In genomic region chr15:31264534-31265089, GRCh38 we compare ENCODE assay signal across 12 cellular contexts.
DNase-seq lines count a peak whose midpoint lies in the region; ATAC-seq and TF ChIP-seq lines count a peak whose summit lies in the region.
"Had no signal": no experiment of that assay in that cellular context is flagged by ENCODE, and none has a peak within 500 bp of the region (broad histone marks: within the 10 kb centered on the region; RNA-seq: fewer than 3 reads in every experiment).

No MANE protein-coding gene starts in this region.

- H3K9me3 Mint-ChIP-seq in activated CD4-positive, alpha-beta T cell treated with anti-CD3 and anti-CD28 coated beads for 36 hours (ENCODE audit: low read depth): no peaks in the 10 kb centered on the region
- H3K9me3 Mint-ChIP-seq in activated B cell treated with CpG ODN at 0.5 μM for 24 hours (no peaks in the 10 kb centered on the region), immature natural killer cell (no peaks in the 10 kb centered on the region)
- no peaks in the 10 kb centered on the region for H3K9me3 Mint-ChIP-seq in stimulated activated memory B cell treated with anti-CD40 and anti-IgM and Interleukin-4, amounts not matched to agents 10 μg/mL and 1 μg/mL and 100 μg/mL, for 72 hours
- H3K9me3 Mint-ChIP-seq: neural crest cell had no signal

- no peak for TF ChIP-seq CTCF in activated B cell treated with CpG ODN at 0.5 μM for 24 hours (IDR thresholded peaks at IDR 0.05)

- no peak overlapping the region for H3K4me3 Mint-ChIP-seq in activated CD4-positive, alpha-beta T cell treated with anti-CD3 and anti-CD28 coated beads for 36 hours
- H3K4me3 Mint-ChIP-seq in activated B cell treated with CpG ODN at 0.5 μM for 24 hours (peak overlapping the region; percentile 44), immature natural killer cell (peak overlapping the region; percentile 44 to 78 (median 69))
- peak overlapping the region; percentile 47 for H3K4me3 Mint-ChIP-seq in stimulated activated memory B cell treated with anti-CD40 and anti-IgM and Interleukin-4, amounts not matched to agents 10 μg/mL and 1 μg/mL and 100 μg/mL, for 72 hours
- H3K4me3 Mint-ChIP-seq: neural crest cell had no signal

- no peaks in the 10 kb centered on the region for H3K36me3 Mint-ChIP-seq in activated CD4-positive, alpha-beta T cell treated with anti-CD3 and anti-CD28 coated beads for 36 hours (ENCODE audit: low read depth)
- no peaks in the 10 kb centered on the region for H3K36me3 Mint-ChIP-seq in activated B cell treated with CpG ODN at 0.5 μM for 24 hours (ENCODE audit: low read depth)
- H3K36me3 Mint-ChIP-seq in immature natural killer cell: no peaks in the 10 kb centered on the region
- H3K36me3 Mint-ChIP-seq in stimulated activated memory B cell treated with anti-CD40 and anti-IgM and Interleukin-4, amounts not matched to agents 10 μg/mL and 1 μg/mL and 100 μg/mL, for 72 hours: no peaks in the 10 kb centered on the region

- no peak for ATAC-seq in activated CD4-positive, alpha-beta T cell treated with anti-CD3 and anti-CD28 coated beads for 36 hours
- ATAC-seq in activated B cell treated with CpG ODN at 0.5 μM for 24 hours (ENCODE audit: low read depth): no peak
- no peak for ATAC-seq in stimulated activated memory B cell treated with anti-CD40 and anti-IgM and Interleukin-4, amounts not matched to agents 10 μg/mL and 1 μg/mL and 100 μg/mL, for 72 hours
- ATAC-seq in HG02798 (IDR thresholded peaks at IDR 0.05; ENCODE audit: poor library complexity, unreplicated experiment): no peak
- no peak for ATAC-seq in esophagus mucosa
- ATAC-seq: K562 had no signal

- intact Hi-C loops in activated CD4-positive, alpha-beta T cell treated with anti-CD3 and anti-CD28 coated beads for 36 hours (cut with DNase I, micrococcal nuclease): loop anchor here in 1 of 2 experiments (5.0 kb wide), 2 partner anchors 47 to 63 kb away; partner anchors contain the start of gene KLF13
- intact Hi-C loops in activated B cell treated with CpG ODN at 0.5 μM for 24 hours (cut with micrococcal nuclease): loop anchor here (1.0 to 10.0 kb wide), 4 partner anchors 38 to 224 kb away; no protein-coding TSS in a partner anchor

- H3K27ac Mint-ChIP-seq in activated CD4-positive, alpha-beta T cell treated with anti-CD3 and anti-CD28 coated beads for 36 hours: peak overlapping the region; percentile 83
- H3K27ac Mint-ChIP-seq in activated B cell treated with CpG ODN at 0.5 μM for 24 hours: peak overlapping the region; percentile 93
- peak overlapping the region; percentile 76 to 95 (median 87) for H3K27ac Mint-ChIP-seq in immature natural killer cell
- peak overlapping the region; percentile 97 for H3K27ac Mint-ChIP-seq in stimulated activated memory B cell treated with anti-CD40 and anti-IgM and Interleukin-4, amounts not matched to agents 10 μg/mL and 1 μg/mL and 100 μg/mL, for 72 hours

- peaks cover 2% of the 10 kb centered on the region for H3K27me3 Mint-ChIP-seq in activated CD4-positive, alpha-beta T cell treated with anti-CD3 and anti-CD28 coated beads for 36 hours
- no peaks in the 10 kb centered on the region for H3K27me3 Mint-ChIP-seq in activated B cell treated with CpG ODN at 0.5 μM for 24 hours
- peaks cover 0 to 10% (median 9%) of the 10 kb centered on the region in 3 donors for H3K27me3 Mint-ChIP-seq in immature natural killer cell (ENCODE audit: low read depth in 3 of 3)
- no peaks in the 10 kb centered on the region for H3K27me3 Mint-ChIP-seq in stimulated activated memory B cell treated with anti-CD40 and anti-IgM and Interleukin-4, amounts not matched to agents 10 μg/mL and 1 μg/mL and 100 μg/mL, for 72 hours

- no peak for DNase-seq in activated CD4-positive, alpha-beta T cell treated with anti-CD3 and anti-CD28 coated beads for 36 hours
- DNase-seq in activated CD4-positive, alpha-beta T cell treated with anti-CD3 and anti-CD28 coated beads for 4 hours: no peak
- no peak for DNase-seq in activated B cell treated with CpG ODN at 0.5 μM for 24 hours
- no peak for DNase-seq in immature natural killer cell
- DNase-seq in NCI-H524 treated with DMSO at 0.1 percent for 48 hours (lab: John Stamatoyannopoulos, UW): no peak
- DNase-seq: ACHN; NK-92 treated with Interleukin-12 subunit alpha and Interleukin-12 subunit beta, amount 100 ng/mL, for 24 hours had no signal

- peaks cover 75% of the 10 kb centered on the region for H3K4me1 Mint-ChIP-seq in activated CD4-positive, alpha-beta T cell treated with anti-CD3 and anti-CD28 coated beads for 36 hours
- H3K4me1 Mint-ChIP-seq in activated B cell treated with CpG ODN at 0.5 μM for 24 hours (peaks cover 90% of the 10 kb centered on the region), immature natural killer cell (peaks cover 58 to 64% of the 10 kb centered on the region in 2 donors)
- peaks cover 84% of the 10 kb centered on the region for H3K4me1 Mint-ChIP-seq in stimulated activated memory B cell treated with anti-CD40 and anti-IgM and Interleukin-4, amounts not matched to agents 10 μg/mL and 1 μg/mL and 100 μg/mL, for 72 hours

- CTCF ChIA-PET in activated CD4-positive, alpha-beta T cell treated with anti-CD3 and anti-CD28 coated beads for 36 hours (lab: Charles Lee): interaction anchor here (0.8 to 4.6 kb wide), 6 partner anchors 13 to 225 kb away, joined by 3 to 27 read pairs (median 4); no protein-coding TSS in a partner anchor
- CTCF ChIA-PET in activated B cell treated with CpG ODN at 0.5 μM for 24 hours (lab: Charles Lee): interaction anchor here (0.9 to 6.7 kb wide), 18 partner anchors 11 to 226 kb away, joined by 3 to 47 read pairs (median 5); partner anchors contain the start of gene KLF13

- POLR2A ChIA-PET in activated CD4-positive, alpha-beta T cell treated with anti-CD3 and anti-CD28 coated beads for 36 hours (lab: Charles Lee): interaction anchor here (0.7 kb wide), 1 partner anchor 10 kb away, joined by 3 read pairs; no protein-coding TSS in a partner anchor
- POLR2A ChIA-PET in activated B cell treated with CpG ODN at 0.5 μM for 24 hours (lab: Charles Lee): interaction anchor here (0.7 to 13.6 kb wide), 22 partner anchors 10 to 251 kb away, joined by 3 to 406 read pairs (median 10); partner anchors contain the start of gene KLF13
